16 cellular contexts compared by ENCODE assay signal in the genomic region with DNA sequence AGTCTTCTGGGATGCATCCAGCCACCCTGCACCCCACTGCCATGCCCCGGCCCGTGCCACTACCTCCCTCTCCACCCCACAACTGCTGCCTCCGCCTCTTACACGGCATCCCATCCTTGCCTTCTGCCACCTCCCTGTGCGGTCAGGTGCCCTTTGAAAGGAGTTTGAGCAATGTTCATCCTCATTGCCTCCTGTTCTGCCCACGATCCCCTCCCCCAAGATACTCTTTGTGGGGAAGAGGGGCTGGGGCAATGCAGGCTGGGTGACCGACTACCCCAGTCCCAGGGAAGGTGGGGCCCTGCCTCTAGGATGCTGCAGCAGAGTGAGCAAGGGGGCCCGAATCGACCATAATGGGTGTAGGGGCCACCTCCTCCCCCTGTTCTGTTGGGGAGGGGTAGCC. TPM values are rescaled to one million over a fixed set of nuclear protein-coding genes. Genes with fewer than 3 reads are reported as not detected.
A peak's percentile ranks its signal among the peaks of the same experiment; 100 is the strongest.
DNase-seq lines count a peak whose midpoint lies in the region; ATAC-seq, FAIRE-seq and TF ChIP-seq lines count a peak whose summit lies in the region.
"Had no signal": no experiment of that assay in that cellular context is flagged by ENCODE, and none has a peak within 500 bp of the region (broad histone marks: within the 10 kb centered on the region; RNA-seq: fewer than 3 reads in every experiment).

No MANE protein-coding gene starts in this region.

- H4K20me1 ChIP-seq in H9 (ENCODE audit: control insufficient read depth, insufficient read depth, insufficient read length) (no peaks in the 10 kb centered on the region), K562 (replicated peaks; ENCODE audit: control insufficient read depth, insufficient read depth, low read length) (peaks cover 6% of the 10 kb centered on the region)
- H4K20me1 ChIP-seq: BLaER1 had no signal

- no peak overlapping the region for H3K4me3 ChIP-seq in K562
- H3K4me3 ChIP-seq: BLaER1, HAP-1 had no signal

- H3T11ph ChIP-seq in H9 (ENCODE audit: low read length), result no peak overlapping the region

- no TSS peak for BruUV-seq in K562 (replicated peaks; lab: Mats Ljungman, UMichigan)

- H2AFZ ChIP-seq in H9 (ENCODE audit: low read length), result no peak overlapping the region
- H2AFZ ChIP-seq in K562 (ENCODE audit: low read depth, low read length), result no peak overlapping the region

- H2BK12ac ChIP-seq in H9 (ENCODE audit: insufficient read length, low read depth, low read length), result no peak overlapping the region

- H3K56ac ChIP-seq in H9 (ENCODE audit: insufficient read length, low read depth, low read length), result no peak overlapping the region

- no peak for TF ChIP-seq EP300 in K562 (IDR thresholded peaks at IDR 0.05; ENCODE audit: low read length)

- no peak for TF ChIP-seq POLR2A in K562 (conservative IDR thresholded peaks at IDR 0.05)

- DNase-seq in H9 (no peak), K562 (ENCODE audit: extremely low read depth in 1 of 4, low spot score in 3 of 4) (no peak), nephron progenitor cell (no peak), NCI-H146 treated with DMSO at 0.1 percent for 48 hours (lab: John Stamatoyannopoulos, UW; ENCODE audit: unreplicated experiment) (no peak), Ammon's horn (ENCODE audit: low spot score) (no peak)
- DNase-seq in stimulated activated CD4-positive, alpha-beta T cell treated with anti-CD3 and anti-CD28 coated beads, Interleukin-12 subunit alpha, Interleukin-12 subunit beta, amount 100 ng/mL, for 4 hours, result no peak
- DNase-seq: Caco-2; CD8-positive, alpha-beta memory T cell; GF-D8 had no signal

- no peak overlapping the region for H3K9ac ChIP-seq in H9 (ENCODE audit: extremely low read depth, insufficient read length, low read length)
- H3K9ac ChIP-seq in K562 (ENCODE audit: insufficient read depth in 1 of 2, low read depth in 2 of 2, low read length in 2 of 2), result no peak overlapping the region
- H3K9ac ChIP-seq: BLaER1 had no signal

- TF ChIP-seq CTCF in H9 (conservative IDR thresholded peaks at IDR 0.05) (no peak), K562 (IDR thresholded peaks at IDR 0.05 in 2 of 3, conservative IDR thresholded peaks at IDR 0.05 in 1 of 3; ENCODE audit: insufficient read depth in 2 of 3, low read depth in 1 of 3, low read length in 3 of 3) (no peak), nephron progenitor cell (IDR thresholded peaks at IDR 0.05) (no peak)

- no peak overlapping the region for H2AK5ac ChIP-seq in H9 (ENCODE audit: insufficient read length, low read length)

- H3K14ac ChIP-seq in H9 (ENCODE audit: insufficient read depth, low read length), result no peak overlapping the region

- ATAC-seq in K562, result no peak
- no peak for ATAC-seq in HG03097 (IDR thresholded peaks at IDR 0.05; ENCODE audit: low FRiP score, unreplicated experiment)
- ATAC-seq: HepG2 had no signal

- CTCF ChIA-PET in K562 (lab: Yijun Ruan, JAX; ENCODE audit: low intra/inter-chr PET ratio), result no interaction called here

- H3K4ac ChIP-seq in H9 (ENCODE audit: low read depth, low read length), result no peak overlapping the region

- H3K27me3 ChIP-seq in H9 (ENCODE audit: insufficient read depth, low read length) (no peaks in the 10 kb centered on the region), K562 (ENCODE audit: control insufficient read depth in 2 of 2, insufficient read depth in 2 of 2, low read length in 2 of 2) (no peaks in the 10 kb centered on the region)
- H3K27me3 ChIP-seq: BLaER1 had no signal

- peaks cover 24% of the 10 kb centered on the region for H3K36me3 ChIP-seq in K562 (ENCODE audit: control insufficient read depth, insufficient read depth, low read length)

- H3K4me1 Mint-ChIP-seq in H9, result peaks cover 25% of the 10 kb centered on the region in 2 experiments
- H3K4me1 Mint-ChIP-seq in nephron progenitor cell, result peaks cover 12% of the 10 kb centered on the region
- H3K4me1 Mint-ChIP-seq: CD8-positive, alpha-beta memory T cell had no signal

- H3K9me3 Mint-ChIP-seq in H9 (no peaks in the 10 kb centered on the region), nephron progenitor cell (no peaks in the 10 kb centered on the region)
- H3K9me3 Mint-ChIP-seq: CD8-positive, alpha-beta memory T cell had no signal

- no peak overlapping the region for H4K5ac ChIP-seq in H9 (ENCODE audit: insufficient read length, low read depth, low read length)

- no peak overlapping the region for H3K4me3 Mint-ChIP-seq in H9
- H3K4me3 Mint-ChIP-seq in nephron progenitor cell, result no peak overlapping the region
- H3K4me3 Mint-ChIP-seq: CD8-positive, alpha-beta memory T cell had no signal

- WGBS in H9 (ENCODE audit: extremely low coverage, insufficient read length, low lambda C conversion rate), result no CpG with 5 or more reads among the region's 9 CpGs
- 92% methylated on average over 8 of the region's 9 CpGs for WGBS in K562 (ENCODE audit: insufficient coverage, low coverage, missing lambda C conversion rate)

- no peak overlapping the region; the same call in 1 of the 2 replicates for H2BK15ac ChIP-seq in H9 (ENCODE audit: low read depth, low read length)

- POLR2A ChIA-PET in K562 (lab: Yijun Ruan, JAX), result no interaction called here

- H4K91ac ChIP-seq in H9 (ENCODE audit: insufficient read length, low read depth, low read length), result no peak overlapping the region

- H3K27ac Mint-ChIP-seq in H9 (peak overlapping the region in 2 of 3 experiments; percentile 70 to 79; a peak in 3 of 7 replicates), nephron progenitor cell (peak overlapping the region; percentile 7)
- H3K27ac Mint-ChIP-seq: CD8-positive, alpha-beta memory T cell had no signal

- H3K79me2 ChIP-seq in H9 (ENCODE audit: insufficient read depth, low read length) (no peaks in the 10 kb centered on the region), K562 (ENCODE audit: control insufficient read depth, insufficient read depth, low read length) (peaks cover 7% of the 10 kb centered on the region)

- H2BK120ac ChIP-seq in H9 (ENCODE audit: low read depth, low read length, poor library complexity, severe bottlenecking), result no peak overlapping the region

- peaks cover 2% of the 10 kb centered on the region for H3K23me2 ChIP-seq in H9 (ENCODE audit: insufficient read length, low read depth, low read length, poor library complexity, severe bottlenecking)

- in situ Hi-C loops in K562 (cut with MboI), result no loop called here

- H4K8ac ChIP-seq in H9 (replicated peaks; ENCODE audit: insufficient read length, low read depth, low read length), result no peak overlapping the region

- H3K36me3 Mint-ChIP-seq in H9 (ENCODE audit: insufficient read depth in 1 of 3, low read depth in 3 of 3) (peaks cover 10 to 14% (median 12%) of the 10 kb centered on the region in 3 experiments; a peak in 6 of 7 replicates), nephron progenitor cell (ENCODE audit: low read depth) (peaks cover 4% of the 10 kb centered on the region)

- H2BK20ac ChIP-seq in H9 (ENCODE audit: low read depth, low read length, poor library complexity, severe bottlenecking), result no peak overlapping the region

- no peak overlapping the region for H2BK5ac ChIP-seq in H9 (ENCODE audit: insufficient read length, low read length)

- no peak overlapping the region for H3K23ac ChIP-seq in H9 (ENCODE audit: insufficient read length, low read depth, low read length)

- no peak for FAIRE-seq in K562 (lab: Jason Lieb, UNC)
- FAIRE-seq: GM19239, HepG2, HTR-8/SVneo had no signal

- H3K79me1 ChIP-seq in H9 (ENCODE audit: insufficient read depth, low read depth, low read length, poor library complexity, severe bottlenecking), result no peaks in the 10 kb centered on the region

- H3K4me2 ChIP-seq in H9 (ENCODE audit: insufficient read depth, insufficient read length, low read length) (no peak overlapping the region), K562 (ENCODE audit: insufficient read depth, low read length) (no peak overlapping the region)
- H3K4me2 ChIP-seq: BLaER1 had no signal

- H3K27me3 Mint-ChIP-seq in H9 (ENCODE audit: low read depth) (no peaks in the 10 kb centered on the region), nephron progenitor cell (ENCODE audit: low read depth, poor library complexity) (peaks cover 3% of the 10 kb centered on the region)

- no peak for TF ChIP-seq RAD21 in K562 (CRISPR knock-in tag; conservative IDR thresholded peaks at IDR 0.05 in 1 of 2, IDR thresholded peaks at IDR 0.05 in 1 of 2)

- no peaks in the 10 kb centered on the region; the same call in 1 of the 2 replicates for H3K4me1 ChIP-seq in H9 (ENCODE audit: insufficient read depth, low read length)
- peaks cover 12 to 40% of the 10 kb centered on the region in 2 experiments; a peak in 4 of 5 replicates for H3K4me1 ChIP-seq in K562 (replicated peaks in 1 of 2; ENCODE audit: control insufficient read depth in 2 of 2, insufficient read depth in 2 of 2, low read length in 2 of 2)
- H3K4me1 ChIP-seq: BLaER1 had no signal

- H3K27ac ChIP-seq in H9 (ENCODE audit: insufficient read length, low read depth, low read length), result no peak overlapping the region
- no peak overlapping the region for H3K27ac ChIP-seq in K562 (ENCODE audit: extremely low read depth, low read depth, low read length)
- H3K27ac ChIP-seq: BLaER1 had no signal

- H3K9me3 ChIP-seq in H9 (ENCODE audit: control insufficient read depth, low read depth, low read length), result no peaks in the 10 kb centered on the region
- H3K9me3 ChIP-seq in K562 (replicated peaks; ENCODE audit: control insufficient read depth, insufficient read depth, low read depth, low read length), result no peaks in the 10 kb centered on the region
- H3K9me3 ChIP-seq: BLaER1, Caco-2, HAP-1 had no signal

- intact Hi-C loops in K562 (cut with micrococcal nuclease), result loop anchor here (10.0 kb wide), 1 partner anchor 193 kb away; no protein-coding TSS in a partner anchor

- H3K9me1 ChIP-seq in K562 (ENCODE audit: control insufficient read depth, insufficient read depth, low read length), result no peaks in the 10 kb centered on the region

- no peak overlapping the region for H3K18ac ChIP-seq in H9 (ENCODE audit: insufficient read length, low read depth, low read length)

RNA-seq across cellular contexts. Expression of a gene that starts 8.4 kb away (rescaled TPM):
- 0.42 and 1.3 TPM in 2 replicates for total RNA-seq in H9 (2021)
- total RNA-seq in K562 (2011; cell fraction: chromatin; rRNA removed; ENCODE audit: low replicate concordance), result 9.6 and 15.1 TPM in 2 replicates
- 9.7 and 11.7 TPM in 2 replicates for total RNA-seq in K562 (2011; cell fraction: nucleolus; rRNA removed)
- 8.9 and 13.0 TPM in 2 replicates for total RNA-seq in K562 (2011; cell fraction: nucleoplasm; rRNA removed)
- total RNA-seq in K562 (2014; rRNA removed), result 5.5 and 9.1 TPM in 2 replicates
- 5.2 and 6.8 TPM in 2 replicates for total RNA-seq in K562 (2014; rRNA removed; fragmentation: Illumina TruSeq; extraction: Trizol)
- total RNA-seq in K562 (2015; rRNA removed; fragmentation: Illumina TruSeq; extraction: Trizol), result 7.2 and 8.0 TPM in 2 replicates
- total RNA-seq in K562 (2021), result 10.4 and 10.9 TPM in 2 replicates
- 6.8 and 8.0 TPM in 2 replicates for polyA plus RNA-seq in K562 (2011; rRNA removed)
- 4.5 and 9.0 TPM in 2 replicates for polyA plus RNA-seq in K562 (2011; cell fraction: cytosol; rRNA removed)
- polyA plus RNA-seq in K562 (2011; cell fraction: nucleus; rRNA removed), result 10.2 and 25.4 TPM in 2 replicates
- polyA plus RNA-seq in K562 (2012), result 9.0 and 11.1 TPM in 2 replicates
- 10.5 and 10.7 TPM in 2 replicates for polyA plus RNA-seq in K562 (2014; fragmentation: Illumina TruSeq; extraction: Trizol)
- 1 to 10 TPM; 2.6 to 3.6 TPM for polyA plus RNA-seq in K562 (2014; fragmentation: Nextera tagmentation; extraction: Ambion mirVana)
- 8.4 and 9.9 TPM in 2 replicates for polyA plus RNA-seq in K562 (2014; rRNA removed)
- 2.2 and 3.3 TPM in 2 replicates for polyA minus RNA-seq in K562 (2011; rRNA and poly(A)+ RNA removed)
- 3.4 and 4.2 TPM in 2 replicates for polyA minus RNA-seq in K562 (2011; cell fraction: cytosol; rRNA and poly(A)+ RNA removed)
- polyA minus RNA-seq in K562 (2011; cell fraction: nucleus; rRNA and poly(A)+ RNA removed), result 4.2 and 8.2 TPM in 2 replicates
- total RNA-seq: A673 had no signal
- polyA plus RNA-seq: CD8-positive, alpha-beta memory T cell had no signal

RNA-seq across cellular contexts. Expression of a gene that starts 28.9 kb away (rescaled TPM):
- 36.9 and 40.0 TPM in 2 replicates for total RNA-seq in H9 (2021)
- total RNA-seq in K562 (2011; cell fraction: chromatin; rRNA removed; ENCODE audit: low replicate concordance), result 40.6 and 41.2 TPM in 2 replicates
- total RNA-seq in K562 (2011; cell fraction: nucleolus; rRNA removed), result 18.8 and 21.0 TPM in 2 replicates
- total RNA-seq in K562 (2011; cell fraction: nucleoplasm; rRNA removed), result 22.8 and 23.7 TPM in 2 replicates
- 10.1 and 13.2 TPM in 2 replicates for total RNA-seq in K562 (2014; rRNA removed)
- 21.8 and 23.0 TPM in 2 replicates for total RNA-seq in K562 (2014; rRNA removed; fragmentation: Illumina TruSeq; extraction: Trizol)
- total RNA-seq in K562 (2015; rRNA removed; fragmentation: Illumina TruSeq; extraction: Trizol), result 20.0 and 20.8 TPM in 2 replicates
- total RNA-seq in K562 (2021), result 30.4 and 31.0 TPM in 2 replicates
- polyA plus RNA-seq in K562 (2011; rRNA removed), result 36.2 and 41.4 TPM in 2 replicates
- polyA plus RNA-seq in K562 (2011; cell fraction: cytosol; rRNA removed), result 18.2 and 21.5 TPM in 2 replicates
- polyA plus RNA-seq in K562 (2011; cell fraction: nucleus; rRNA removed), result 35.7 and 40.6 TPM in 2 replicates
- 8.0 and 12.1 TPM in 2 replicates for polyA plus RNA-seq in K562 (2012)
- polyA plus RNA-seq in K562 (2014; fragmentation: Illumina TruSeq; extraction: Trizol), result 18.9 and 24.9 TPM in 2 replicates
- polyA plus RNA-seq in K562 (2014; fragmentation: Nextera tagmentation; extraction: Ambion mirVana), result 10 to 100 TPM; 11.9 to 25.1 TPM
- polyA plus RNA-seq in K562 (2014; rRNA removed), result 14.2 and 16.2 TPM in 2 replicates
- 51.8 and 69.9 TPM in 2 replicates for polyA minus RNA-seq in K562 (2011; rRNA and poly(A)+ RNA removed)
- polyA minus RNA-seq in K562 (2011; cell fraction: cytosol; rRNA and poly(A)+ RNA removed), result 7.6 and 12.2 TPM in 2 replicates
- polyA minus RNA-seq in K562 (2011; cell fraction: nucleus; rRNA and poly(A)+ RNA removed), result 10.0 and 11.9 TPM in 2 replicates

RNA-seq across cellular contexts. Expression of a gene that starts 31.3 kb away (rescaled TPM):
- total RNA-seq in H9 (2021) (59.7 and 61.6 TPM in 2 replicates), K562 (2014; rRNA removed) (1.6 and 2.0 TPM in 2 replicates), K562 (2014; rRNA removed; fragmentation: Illumina TruSeq; extraction: Trizol) (2.4 and 2.8 TPM in 2 replicates), K562 (2015; rRNA removed; fragmentation: Illumina TruSeq; extraction: Trizol) (1.3 and 1.6 TPM in 2 replicates), K562 (2021) (1.6 and 2.4 TPM in 2 replicates)
- 4.5 and 7.5 TPM in 2 replicates for total RNA-seq in K562 (2011; cell fraction: chromatin; rRNA removed; ENCODE audit: low replicate concordance)
- 2.4 and 2.7 TPM in 2 replicates for total RNA-seq in K562 (2011; cell fraction: nucleolus; rRNA removed)
- total RNA-seq in K562 (2011; cell fraction: nucleoplasm; rRNA removed), result 3.9 and 7.7 TPM in 2 replicates
- polyA plus RNA-seq in K562 (2011; rRNA removed) (9.4 and 14.1 TPM in 2 replicates), K562 (2014; fragmentation: Illumina TruSeq; extraction: Trizol) (2.8 and 2.9 TPM in 2 replicates), K562 (2014; fragmentation: Nextera tagmentation; extraction: Ambion mirVana) (1 to 10 TPM in 1 of 2 experiments, under 1 TPM in 1; 0.58 to 1.2 TPM), K562 (2014; rRNA removed) (2.3 and 3.7 TPM in 2 replicates)
- 10.5 and 10.6 TPM in 2 replicates for polyA plus RNA-seq in K562 (2011; cell fraction: cytosol; rRNA removed)
- 10.7 and 14.9 TPM in 2 replicates for polyA plus RNA-seq in K562 (2011; cell fraction: nucleus; rRNA removed)
- polyA plus RNA-seq in K562 (2012), result 2.8 and 3.7 TPM in 2 replicates
- polyA minus RNA-seq in K562 (2011; rRNA and poly(A)+ RNA removed), result 4.1 and 7.1 TPM in 2 replicates
- 2.2 TPM in 1 of 2 replicates, not detected in the other for polyA minus RNA-seq in K562 (2011; cell fraction: cytosol; rRNA and poly(A)+ RNA removed)
- 0.81 and 1.9 TPM in 2 replicates for polyA minus RNA-seq in K562 (2011; cell fraction: nucleus; rRNA and poly(A)+ RNA removed)

RNA-seq across cellular contexts. Expression of a gene that starts 57.9 kb away (rescaled TPM):
- total RNA-seq in H9 (2021) (130 and 132 TPM in 2 replicates), K562 (2014; rRNA removed) (170 and 188 TPM in 2 replicates), K562 (2014; rRNA removed; fragmentation: Illumina TruSeq; extraction: Trizol) (290 and 295 TPM in 2 replicates), K562 (2015; rRNA removed; fragmentation: Illumina TruSeq; extraction: Trizol) (257 and 279 TPM in 2 replicates), K562 (2021) (146 and 167 TPM in 2 replicates)
- total RNA-seq in K562 (2011; cell fraction: chromatin; rRNA removed; ENCODE audit: low replicate concordance), result 28.6 and 46.5 TPM in 2 replicates
- 30.5 and 30.9 TPM in 2 replicates for total RNA-seq in K562 (2011; cell fraction: nucleolus; rRNA removed)
- total RNA-seq in K562 (2011; cell fraction: nucleoplasm; rRNA removed), result 44.7 and 47.3 TPM in 2 replicates
- polyA plus RNA-seq in K562 (2011; rRNA removed) (341 and 473 TPM in 2 replicates), K562 (2014; fragmentation: Illumina TruSeq; extraction: Trizol) (255 and 293 TPM in 2 replicates), K562 (2014; fragmentation: Nextera tagmentation; extraction: Ambion mirVana) (100 to 1,000 TPM; 535 to 591 TPM), K562 (2014; rRNA removed) (378 and 407 TPM in 2 replicates)
- polyA plus RNA-seq in K562 (2011; cell fraction: cytosol; rRNA removed), result 135 and 247 TPM in 2 replicates
- 53.9 and 109 TPM in 2 replicates for polyA plus RNA-seq in K562 (2011; cell fraction: nucleus; rRNA removed)
- polyA plus RNA-seq in K562 (2012), result 183 and 224 TPM in 2 replicates
- 126 and 127 TPM in 2 replicates for polyA minus RNA-seq in K562 (2011; rRNA and poly(A)+ RNA removed)
- polyA minus RNA-seq in K562 (2011; cell fraction: cytosol; rRNA and poly(A)+ RNA removed), result 48.7 and 49.1 TPM in 2 replicates
- polyA minus RNA-seq in K562 (2011; cell fraction: nucleus; rRNA and poly(A)+ RNA removed), result 17.1 and 27.1 TPM in 2 replicates
